In genomic region chr15:67824900-67825879, GRCh38 we compare ENCODE assay signal across 8 cellular contexts. TPM values are rescaled to one million over a fixed set of nuclear protein-coding genes. Genes with fewer than 3 reads are reported as not detected.
DNase-seq lines count a peak whose midpoint lies in the region; ATAC-seq and TF ChIP-seq lines count a peak whose summit lies in the region.

TSS of gene SKOR1 (plus strand) at chr15:67825509. CDS start at chr15:67825603, 94 bp downstream.

- no peak within 1 kb of the TSS for H3K4ac ChIP-seq in H9 (ENCODE audit: low read depth, low read length)

- H3K79me1 ChIP-seq in H9 (ENCODE audit: insufficient read depth, low read depth, low read length, poor library complexity, severe bottlenecking), result no peaks in the 10 kb centered on the region

- H3K36me3 Mint-ChIP-seq in H9 (ENCODE audit: insufficient read depth in 1 of 3, low read depth in 3 of 3), result peaks cover 0 to 1% (median 0%) of the 10 kb centered on the region in 3 experiments; a peak in 3 of 7 replicates

- H4K5ac ChIP-seq in H9 (ENCODE audit: insufficient read length, low read depth, low read length), result no peak within 1 kb of the TSS

- ATAC-seq in left colon, result peak; percentile 28
- no peak for ATAC-seq in GM21723 (IDR thresholded peaks at IDR 0.05; ENCODE audit: unreplicated experiment)
- no peak for ATAC-seq in body of pancreas

- H3K36me3 ChIP-seq in body of pancreas (replicated peaks in 1 of 2; ENCODE audit: insufficient read depth in 1 of 2, low read depth in 2 of 2), result no peaks in the 10 kb centered on the region

- H3K14ac ChIP-seq in H9 (ENCODE audit: insufficient read depth, low read length), result no peak within 1 kb of the TSS

- no peak within 1 kb of the TSS for H3K9ac ChIP-seq in H9 (ENCODE audit: extremely low read depth, insufficient read length, low read length)

- no peak within 1 kb of the TSS for H4K8ac ChIP-seq in H9 (replicated peaks; ENCODE audit: insufficient read length, low read depth, low read length)

- in situ Hi-C loops in ACHN (cut with HindIII; ENCODE audit: low pct_ligation_motif_present, low pct_unique_long_range_greater_than_20kb, low sequenced_read_pairs), result no loop called here

- no peak within 1 kb of the TSS for H2BK20ac ChIP-seq in H9 (ENCODE audit: low read depth, low read length, poor library complexity, severe bottlenecking)

- no CpG with 5 or more reads among the region's 60 CpGs for WGBS in H9 (ENCODE audit: extremely low coverage, insufficient read length, low lambda C conversion rate)
- 1 to 2% methylated on average over 31 to 55 of the region's 60 CpGs for WGBS in body of pancreas, 2 donors

- peak within 1 kb of the TSS in 1 of 2 experiments; percentile 70; a peak in 3 of 5 replicates for H3K4me3 Mint-ChIP-seq in H9

- H3K4me1 Mint-ChIP-seq in H9, result peaks cover 35 to 63% of the 10 kb centered on the region in 2 experiments

- no peak within 1 kb of the TSS for H3K56ac ChIP-seq in H9 (ENCODE audit: insufficient read length, low read depth, low read length)

- H3K27ac Mint-ChIP-seq in H9, result no peak within 1 kb of the TSS

- H2BK5ac ChIP-seq in H9 (ENCODE audit: insufficient read length, low read length), result no peak within 1 kb of the TSS

- no peak within 1 kb of the TSS for H2BK120ac ChIP-seq in H9 (ENCODE audit: low read depth, low read length, poor library complexity, severe bottlenecking)

- H3K23me2 ChIP-seq in H9 (ENCODE audit: insufficient read length, low read depth, low read length, poor library complexity, severe bottlenecking), result no peaks in the 10 kb centered on the region

- peaks cover 3% of the 10 kb centered on the region for H4K20me1 ChIP-seq in H9 (ENCODE audit: control insufficient read depth, insufficient read depth, insufficient read length)

- H3K4me1 ChIP-seq in H9 (ENCODE audit: insufficient read depth, low read length), result 0 out of 2 replicates have a peak, but pooled peaks cover 4% of the 10 kb centered on the region
- peaks cover 89% of the 10 kb centered on the region for H3K4me1 ChIP-seq in body of pancreas

- H3K27me3 ChIP-seq in H9 (ENCODE audit: insufficient read depth, low read length), result peaks cover 93% of the 10 kb centered on the region
- peaks cover 0 to 89% of the 10 kb centered on the region in 2 donors for H3K27me3 ChIP-seq in body of pancreas

- H2BK12ac ChIP-seq in H9 (ENCODE audit: insufficient read length, low read depth, low read length), result no peak within 1 kb of the TSS

- H3K27ac ChIP-seq in H9 (ENCODE audit: insufficient read length, low read depth, low read length), result no peak within 1 kb of the TSS
- no peak within 1 kb of the TSS for H3K27ac ChIP-seq in body of pancreas

- H3T11ph ChIP-seq in H9 (ENCODE audit: low read length), result no peak within 1 kb of the TSS

- no peaks in the 10 kb centered on the region for H3K79me2 ChIP-seq in H9 (ENCODE audit: insufficient read depth, low read length)

- H2AFZ ChIP-seq in H9 (ENCODE audit: low read length), result no peak within 1 kb of the TSS

- H3K18ac ChIP-seq in H9 (ENCODE audit: insufficient read length, low read depth, low read length), result no peak within 1 kb of the TSS

- no peak within 1 kb of the TSS for H3K4me3 ChIP-seq in body of pancreas

- intact Hi-C loops in left colon (cut with DNase I, micrococcal nuclease), result no loop called here
- intact Hi-C loops in body of pancreas (cut with DNase I), result no loop called here

- TF ChIP-seq CTCF in H9 (conservative IDR thresholded peaks at IDR 0.05), result no peak
- TF ChIP-seq CTCF in body of pancreas (IDR thresholded peaks at IDR 0.05), result no peak

- peak within 1 kb of the TSS; percentile 7 for H3K4me2 ChIP-seq in H9 (ENCODE audit: insufficient read depth, insufficient read length, low read length)

- H4K91ac ChIP-seq in H9 (ENCODE audit: insufficient read length, low read depth, low read length), result no peak within 1 kb of the TSS

- no peaks in the 10 kb centered on the region for H3K9me3 ChIP-seq in H9 (ENCODE audit: control insufficient read depth, low read depth, low read length)
- no peaks in the 10 kb centered on the region for H3K9me3 ChIP-seq in body of pancreas

- H3K23ac ChIP-seq in H9 (ENCODE audit: insufficient read length, low read depth, low read length), result no peak within 1 kb of the TSS

- no peak for TF ChIP-seq POLR2A in body of pancreas (IDR thresholded peaks at IDR 0.05)

- peaks cover 92% of the 10 kb centered on the region for H3K27me3 Mint-ChIP-seq in H9 (ENCODE audit: low read depth)

- peaks cover 6 to 8% of the 10 kb centered on the region in 2 experiments; a peak in 4 of 5 replicates for H3K9me3 Mint-ChIP-seq in H9

- no peak within 1 kb of the TSS for H2BK15ac ChIP-seq in H9 (ENCODE audit: low read depth, low read length)

- no peak within 1 kb of the TSS for H2AK5ac ChIP-seq in H9 (ENCODE audit: insufficient read length, low read length)

- peak; percentile 33 for DNase-seq in ACHN
- DNase-seq in H9, result peak; percentile 80
- DNase-seq in amniotic epithelial cell (ENCODE audit: low read depth), result peak; percentile 37
- DNase-seq in left colon, result no peak
- no peak for DNase-seq in hypothalamus (lab: John Stamatoyannopoulos, UW)
- DNase-seq in body of pancreas, result no peak
- DNase-seq in SW 1271 (lab: John Stamatoyannopoulos, UW), result no peak

RNA-seq across cellular contexts. Expression of gene SKOR1, which starts in this region (rescaled TPM):
- 0.13 TPM in 2 replicates for total RNA-seq in H9 (2021)
- total RNA-seq in left colon, result under 1 TPM; 0.47 to 0.49 TPM
- total RNA-seq in body of pancreas, result under 1 TPM; under 0.01 to 0.78 TPM

Comparison
In these comparisons a context has a peak if more than half of its experiments do, and no peak if none do; other contexts are left out.
1. Peak in DNase-seq and H3K4me2 ChIP-seq in H9; RNA of the gene not detected or under 1 TPM.
2. Peak in ATAC-seq in left colon; RNA of the gene not detected or under 1 TPM.
3. DNase-seq: peak in ACHN (single experiment) and amniotic epithelial cell (single experiment); none in left colon (0 of 2), hypothalamus (0 of 51), body of pancreas (0 of 4) and SW 1271 (0 of 2).